In the genomic region with DNA sequence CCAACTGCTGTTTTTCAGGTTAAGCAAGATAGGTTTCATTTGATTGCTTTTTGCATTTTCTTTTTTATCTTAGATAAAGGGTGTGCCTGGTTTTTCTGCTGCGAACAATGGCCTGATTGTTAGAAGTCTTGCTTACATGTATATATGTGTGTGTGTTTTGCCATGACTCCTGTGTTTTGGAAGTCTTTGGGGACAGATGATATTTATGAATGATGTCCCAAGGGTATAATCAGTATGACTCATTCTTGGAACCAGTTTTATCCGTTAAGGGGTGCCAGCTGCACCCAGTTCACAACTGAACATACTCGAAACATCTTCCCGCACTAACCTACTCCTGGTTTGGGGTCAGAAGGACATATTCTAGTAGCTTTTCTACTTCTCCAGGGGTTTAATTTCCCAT, we compare ENCODE assay signal across 1 cellular context.
TF ChIP-seq lines count a peak whose summit lies in the region.

No MANE protein-coding gene starts in this region.

TF ChIP-seq in SK-N-SH, 30 proteins besides CTCF, POLR2A, EP300 and RAD21 (continued from another document):
- no peak for TF ChIP-seq TAF1 (IDR thresholded peaks at IDR 0.05; ENCODE audit: borderline replicate concordance, low read depth, low read length)
